Comparison of ENCODE assay signal across 8 cellular contexts in the genomic region with DNA sequence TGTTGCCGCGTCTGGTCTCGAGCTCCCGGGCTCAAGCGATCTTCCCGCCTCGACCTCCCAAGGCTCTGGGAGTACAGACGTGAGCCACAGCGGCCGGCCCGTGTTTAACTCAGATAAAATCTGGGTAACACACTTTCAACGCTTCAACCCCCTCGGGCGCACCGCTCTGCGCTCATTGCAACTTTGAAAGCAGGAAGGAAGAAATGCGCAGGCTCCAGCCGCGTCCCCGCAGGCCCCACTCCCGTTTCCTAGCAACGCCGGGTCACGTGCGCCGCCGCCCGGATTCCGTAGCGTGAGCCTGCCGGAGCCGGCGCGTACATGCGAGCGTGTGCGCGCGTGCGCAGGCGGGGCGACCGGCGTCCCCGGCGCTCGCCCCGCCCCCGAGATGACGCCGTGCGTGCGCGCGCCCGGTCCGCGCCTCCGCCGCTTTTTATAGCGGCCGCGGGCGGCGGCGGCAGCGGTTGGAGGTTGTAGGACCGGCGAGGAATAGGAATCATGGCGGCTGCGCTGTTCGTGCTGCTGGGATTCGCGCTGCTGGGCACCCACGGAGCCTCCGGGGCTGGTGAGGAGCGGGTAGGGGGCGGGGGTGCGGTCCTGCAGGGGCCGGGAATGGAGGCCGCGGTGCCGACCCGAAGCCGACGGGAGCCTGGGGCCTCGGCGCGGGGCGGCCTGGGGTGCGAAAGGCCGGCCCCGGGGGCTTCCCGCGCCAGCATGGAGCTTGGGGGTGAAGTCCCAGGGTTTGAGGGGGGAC. TPM values are rescaled to one million over a fixed set of nuclear protein-coding genes. Genes with fewer than 3 reads are reported as not detected.
DNase-seq lines count a peak whose midpoint lies in the region; ATAC-seq and TF ChIP-seq lines count a peak whose summit lies in the region.

A gene (plus strand): TSS at position 457 of the 751 bp plus-strand sequence. CDS start 39 bp downstream, at position 496.

- H3K9ac ChIP-seq in SK-N-SH, result peak within 1 kb of the TSS; percentile 95

- H3K9me2 ChIP-seq in SK-N-SH, result no peaks in the 10 kb centered on the region

- TF ChIP-seq CTCF in SK-N-SH (IDR thresholded peaks at IDR 0.05), result no peak
- TF ChIP-seq CTCF in suprapubic skin (IDR thresholded peaks at IDR 0.05), result no peak

- H3K9me3 ChIP-seq in SK-N-SH, result no peaks in the 10 kb centered on the region
- no peaks in the 10 kb centered on the region for H3K9me3 ChIP-seq in suprapubic skin

- TF ChIP-seq POLR2A in suprapubic skin (IDR thresholded peaks at IDR 0.05), result peak; percentile 54 to 94

- H3K4me3 ChIP-seq in SK-N-SH (ENCODE audit: low read depth in 2 of 2, low read length in 1 of 2) (peak within 1 kb of the TSS; percentile 75 to 95), suprapubic skin (peak within 1 kb of the TSS; percentile 91)

- peaks cover 41% of the 10 kb centered on the region for H4K20me1 ChIP-seq in SK-N-SH (ENCODE audit: insufficient read depth)

- H3F3A ChIP-seq in SK-N-SH (replicated peaks; ENCODE audit: insufficient read depth), result peaks cover 14% of the 10 kb centered on the region

- H3K27me3 ChIP-seq in SK-N-SH (ENCODE audit: insufficient read depth), result no peaks in the 10 kb centered on the region
- H3K27me3 ChIP-seq in suprapubic skin, result no peaks in the 10 kb centered on the region

- H3K79me2 ChIP-seq in SK-N-SH (ENCODE audit: insufficient read depth), result peaks cover 47% of the 10 kb centered on the region

- DNase-seq in GM04503 (ENCODE audit: low read depth), result peak; percentile 70
- DNase-seq in NCI-H1048 (lab: John Stamatoyannopoulos, UW), result peak; percentile 99
- DNase-seq in SK-N-SH, result peak; percentile 99
- DNase-seq in activated naive CD4-positive, alpha-beta T cell treated with anti-CD3 and anti-CD28 coated beads, Interleukin-2, amount 50 U/mL, for 16 hours, result peak; percentile 99
- DNase-seq in germinal center (ENCODE audit: low spot score), result peak; percentile 100
- DNase-seq in nucleus accumbens (lab: John Stamatoyannopoulos, UW), result peak; percentile 58 to 98 (median 94)
- DNase-seq in suprapubic skin (ENCODE audit: low spot score in 2 of 2), result peak; percentile 99

- no peak; the same call in 1 of the 2 replicates for TF ChIP-seq RAD21 in SK-N-SH (IDR thresholded peaks at IDR 0.05; ENCODE audit: low read length)

- peak within 1 kb of the TSS; percentile 88; the same call in 1 of the 2 replicates for H2AFZ ChIP-seq in SK-N-SH (ENCODE audit: low read depth)

- H3K4me1 ChIP-seq in SK-N-SH (ENCODE audit: control insufficient read depth in 1 of 2, insufficient read depth in 2 of 2, low read depth in 1 of 2, low read length in 1 of 2) (peaks cover 24 to 32% of the 10 kb centered on the region in 2 experiments; a peak in 3 of 4 replicates), suprapubic skin (peaks cover 57% of the 10 kb centered on the region)

- under 1% methylated on average over 21 of the region's 95 CpGs for WGBS in SK-N-SH (ENCODE audit: low lambda C conversion rate)
- WGBS in suprapubic skin, result under 1% methylated on average over 32 of the region's 95 CpGs

- CTCF ChIA-PET in SK-N-SH (lab: Yijun Ruan, JAX), result interaction anchor here (0.8 to 1.9 kb wide), 6 partner anchors 12 to 62 kb away, joined by 3 to 7 read pairs (median 4); no protein-coding TSS in a partner anchor

- ATAC-seq in HG02571 (IDR thresholded peaks at IDR 0.05; ENCODE audit: unreplicated experiment), result peak; percentile 70

- H3K36me3 ChIP-seq in SK-N-SH (replicated peaks in 1 of 2; ENCODE audit: control insufficient read depth in 1 of 2, insufficient read depth in 2 of 2, low read length in 1 of 2) (no peaks in the 10 kb centered on the region), suprapubic skin (no peaks in the 10 kb centered on the region)

- peak within 1 kb of the TSS; percentile 100 for H3K4me2 ChIP-seq in SK-N-SH

- peak in 1 of 2 experiments; percentile 41; a peak in 1 of 4 replicates for TF ChIP-seq EP300 in SK-N-SH (IDR thresholded peaks at IDR 0.05; ENCODE audit: borderline replicate concordance in 1 of 2, low read depth in 1 of 2, low read length in 1 of 2)
- no peak for TF ChIP-seq EP300 in suprapubic skin (IDR thresholded peaks at IDR 0.05)

- POLR2A ChIA-PET in SK-N-SH (lab: Yijun Ruan, JAX), result interaction anchor here (0.6 to 1.7 kb wide), 3 partner anchors 10 to 41 kb away, joined by 3 to 8 read pairs (median 3); a partner anchor contains a TSS

- H3K27ac ChIP-seq in SK-N-SH (ENCODE audit: low read depth in 2 of 2, low read length in 1 of 2) (peak within 1 kb of the TSS; percentile 73 to 85), suprapubic skin (peak within 1 kb of the TSS; percentile 84)

TF ChIP-seq in SK-N-SH, 30 proteins besides CTCF, POLR2A, EP300 and RAD21 (continues in another document):
- peak; percentile 41; the same call in 1 of the 2 replicates for TF ChIP-seq SIN3A (IDR thresholded peaks at IDR 0.05; ENCODE audit: borderline replicate concordance, low read depth, low read length)
- no peak for TF ChIP-seq EZH2phosphoT487 (IDR thresholded peaks at IDR 0.05; ENCODE audit: borderline replicate concordance, low read depth)
- TF ChIP-seq TEAD4 (IDR thresholded peaks at IDR 0.05; ENCODE audit: borderline replicate concordance, insufficient read depth), result no peak
- no peak for TF ChIP-seq FOXJ3 (CRISPR knock-in tag; IDR thresholded peaks at IDR 0.05)
- TF ChIP-seq POLR2AphosphoS5 (IDR thresholded peaks at IDR 0.05; ENCODE audit: low read depth, low read length), result peak; percentile 99
- peak; percentile 96 for TF ChIP-seq TAF1 (IDR thresholded peaks at IDR 0.05; ENCODE audit: borderline replicate concordance, low read depth, low read length)
- TF ChIP-seq RXRA (IDR thresholded peaks at IDR 0.05; ENCODE audit: borderline replicate concordance, low read depth), result no peak
- TF ChIP-seq, protein P1, sequence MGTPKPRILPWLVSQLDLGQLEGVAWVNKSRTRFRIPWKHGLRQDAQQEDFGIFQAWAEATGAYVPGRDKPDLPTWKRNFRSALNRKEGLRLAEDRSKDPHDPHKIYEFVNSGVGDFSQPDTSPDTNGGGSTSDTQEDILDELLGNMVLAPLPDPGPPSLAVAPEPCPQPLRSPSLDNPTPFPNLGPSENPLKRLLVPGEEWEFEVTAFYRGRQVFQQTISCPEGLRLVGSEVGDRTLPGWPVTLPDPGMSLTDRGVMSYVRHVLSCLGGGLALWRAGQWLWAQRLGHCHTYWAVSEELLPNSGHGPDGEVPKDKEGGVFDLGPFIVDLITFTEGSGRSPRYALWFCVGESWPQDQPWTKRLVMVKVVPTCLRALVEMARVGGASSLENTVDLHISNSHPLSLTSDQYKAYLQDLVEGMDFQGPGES (IDR thresholded peaks at IDR 0.05; ENCODE audit: low read depth, low read length), result no peak
- TF ChIP-seq YY1 (IDR thresholded peaks at IDR 0.05; ENCODE audit: low read depth), result peak; percentile 79
- no peak for TF ChIP-seq MEF2A (IDR thresholded peaks at IDR 0.05; ENCODE audit: borderline replicate concordance, low read depth)
- no peak for TF ChIP-seq FOXM1 (IDR thresholded peaks at IDR 0.05; ENCODE audit: low read depth)
- TF ChIP-seq, protein P2, sequence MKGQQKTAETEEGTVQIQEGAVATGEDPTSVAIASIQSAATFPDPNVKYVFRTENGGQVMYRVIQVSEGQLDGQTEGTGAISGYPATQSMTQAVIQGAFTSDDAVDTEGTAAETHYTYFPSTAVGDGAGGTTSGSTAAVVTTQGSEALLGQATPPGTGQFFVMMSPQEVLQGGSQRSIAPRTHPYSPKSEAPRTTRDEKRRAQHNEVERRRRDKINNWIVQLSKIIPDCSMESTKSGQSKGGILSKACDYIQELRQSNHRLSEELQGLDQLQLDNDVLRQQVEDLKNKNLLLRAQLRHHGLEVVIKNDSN (IDR thresholded peaks at IDR 0.05; ENCODE audit: borderline replicate concordance, low read depth), result peak; percentile 97
- TF ChIP-seq MXI1 (IDR thresholded peaks at IDR 0.05; ENCODE audit: low read depth, low read length), result peak; percentile 93
- TF ChIP-seq, protein P3, sequence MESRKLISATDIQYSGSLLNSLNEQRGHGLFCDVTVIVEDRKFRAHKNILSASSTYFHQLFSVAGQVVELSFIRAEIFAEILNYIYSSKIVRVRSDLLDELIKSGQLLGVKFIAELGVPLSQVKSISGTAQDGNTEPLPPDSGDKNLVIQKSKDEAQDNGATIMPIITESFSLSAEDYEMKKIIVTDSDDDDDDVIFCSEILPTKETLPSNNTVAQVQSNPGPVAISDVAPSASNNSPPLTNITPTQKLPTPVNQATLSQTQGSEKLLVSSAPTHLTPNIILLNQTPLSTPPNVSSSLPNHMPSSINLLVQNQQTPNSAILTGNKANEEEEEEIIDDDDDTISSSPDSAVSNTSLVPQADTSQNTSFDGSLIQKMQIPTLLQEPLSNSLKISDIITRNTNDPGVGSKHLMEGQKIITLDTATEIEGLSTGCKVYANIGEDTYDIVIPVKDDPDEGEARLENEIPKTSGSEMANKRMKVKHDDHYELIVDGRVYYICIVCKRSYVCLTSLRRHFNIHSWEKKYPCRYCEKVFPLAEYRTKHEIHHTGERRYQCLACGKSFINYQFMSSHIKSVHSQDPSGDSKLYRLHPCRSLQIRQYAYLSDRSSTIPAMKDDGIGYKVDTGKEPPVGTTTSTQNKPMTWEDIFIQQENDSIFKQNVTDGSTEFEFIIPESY (IDR thresholded peaks at IDR 0.05; ENCODE audit: borderline replicate concordance, low read depth), result no peak
- peak; percentile 74 for TF ChIP-seq RCOR1 (IDR thresholded peaks at IDR 0.05; ENCODE audit: low read length)
- TF ChIP-seq ELF1 (IDR thresholded peaks at IDR 0.05), result peak; percentile 62; the same call in 1 of the 2 replicates
- TF ChIP-seq NRF1 (IDR thresholded peaks at IDR 0.05; ENCODE audit: low read depth, low read length), result peak; percentile 91
- TF ChIP-seq TCF12 (IDR thresholded peaks at IDR 0.05), result peak; percentile 13; the same call in 1 of the 2 replicates

RNA-seq across cellular contexts. Expression of the gene that starts here (rescaled TPM):
- 745 and 835 TPM in 2 replicates for polyA plus RNA-seq in SK-N-SH (2012; rRNA removed)
- 263 and 438 TPM in 2 replicates for polyA plus RNA-seq in SK-N-SH (2012; cell fraction: cytosol; rRNA removed)
- polyA plus RNA-seq in SK-N-SH (2012; cell fraction: nucleus; rRNA removed), result 422 and 627 TPM in 2 replicates
- total RNA-seq in suprapubic skin, result 100 to 1,000 TPM; 265 to 314 (median 285) TPM

Comparison
In these comparisons a context has a peak if more than half of its experiments do, and no peak if none do; other contexts are left out.
1. Peak in every context shown above with its lines: DNase-seq, ATAC-seq, H3K4me3 ChIP-seq and H3K27ac ChIP-seq.